ENCODE assay signal across 8 cellular contexts in genomic region chr1:147225193-147225730, GRCh38. TPM values are rescaled to one million over a fixed set of nuclear protein-coding genes. Genes with fewer than 3 reads are reported as not detected.
DNase-seq lines count a peak whose midpoint lies in the region; ATAC-seq and TF ChIP-seq lines count a peak whose summit lies in the region.

A gene with protein sequence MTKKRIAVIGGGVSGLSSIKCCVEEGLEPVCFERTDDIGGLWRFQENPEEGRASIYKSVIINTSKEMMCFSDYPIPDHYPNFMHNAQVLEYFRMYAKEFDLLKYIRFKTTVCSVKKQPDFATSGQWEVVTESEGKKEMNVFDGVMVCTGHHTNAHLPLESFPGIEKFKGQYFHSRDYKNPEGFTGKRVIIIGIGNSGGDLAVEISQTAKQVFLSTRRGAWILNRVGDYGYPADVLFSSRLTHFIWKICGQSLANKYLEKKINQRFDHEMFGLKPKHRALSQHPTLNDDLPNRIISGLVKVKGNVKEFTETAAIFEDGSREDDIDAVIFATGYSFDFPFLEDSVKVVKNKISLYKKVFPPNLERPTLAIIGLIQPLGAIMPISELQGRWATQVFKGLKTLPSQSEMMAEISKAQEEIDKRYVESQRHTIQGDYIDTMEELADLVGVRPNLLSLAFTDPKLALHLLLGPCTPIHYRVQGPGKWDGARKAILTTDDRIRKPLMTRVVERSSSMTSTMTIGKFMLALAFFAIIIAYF (minus strand): TSS chr1:147225339. CDS start chr1:147225029, 310 bp downstream.

- CTCF ChIA-PET in AG04449 (lab: Yijun Ruan, JAX): interaction anchor here (1.0 to 1.8 kb wide), 2 partner anchors 13 to 18 kb away, joined by 3 to 6 read pairs; no protein-coding TSS in a partner anchor

- H3K36me3 ChIP-seq in adrenal gland (replicated peaks in 1 of 2): no peaks in the 10 kb centered on the region
- no peaks in the 10 kb centered on the region for H3K36me3 ChIP-seq in uterus

- H3K4me1 ChIP-seq in adrenal gland (replicated peaks in 1 of 2) (peaks cover 0 to 6% of the 10 kb centered on the region in 2 donors), uterus (no peaks in the 10 kb centered on the region)

- H3K4me3 ChIP-seq in AG04449 (ENCODE audit: low read depth, low read length) (peak within 1 kb of the TSS; percentile 71), adrenal gland (peak within 1 kb of the TSS; percentile 21 to 84 (median 48)), uterus (peak within 1 kb of the TSS; percentile 49 to 55)

- peak; percentile 77 for ATAC-seq in GM18909 (IDR thresholded peaks at IDR 0.05; ENCODE audit: poor library complexity, unreplicated experiment)
- ATAC-seq in HG03521 (IDR thresholded peaks at IDR 0.05; ENCODE audit: unreplicated experiment): peak; percentile 85
- ATAC-seq in left cardiac atrium: peak; percentile 89 to 99

- 0 to 1% (median 0%) methylated on average over 10 to 17 of the region's 17 CpGs for WGBS in adrenal gland, 4 donors

- intact Hi-C loops in adrenal gland (cut with DNase I) (no loop called here), left cardiac atrium (cut with DNase I) (no loop called here), posterior cingulate gyrus (cut with DNase I) (no loop called here), uterus (cut with DNase I; ENCODE audit: low total_unique reads) (no loop called here)

- peak; percentile 14 for TF ChIP-seq CTCF in AG04449 (IDR thresholded peaks at IDR 0.05; ENCODE audit: insufficient read depth, low read length, missing control alignments)
- peak; percentile 10 to 61 (median 46) for TF ChIP-seq CTCF in adrenal gland (IDR thresholded peaks at IDR 0.05)
- peak in 3 of 4 experiments; percentile 28 to 63 (median 44) for TF ChIP-seq CTCF in uterus (IDR thresholded peaks at IDR 0.05)

- POLR2A ChIA-PET in AG04449 (lab: Yijun Ruan, JAX): no interaction called here

- no peaks in the 10 kb centered on the region for H3K9me3 ChIP-seq in adrenal gland (replicated peaks in 1 of 3)
- no peaks in the 10 kb centered on the region for H3K9me3 ChIP-seq in uterus

- H3K27me3 ChIP-seq in adrenal gland (no peaks in the 10 kb centered on the region), uterus (no peaks in the 10 kb centered on the region)

- H3K27ac ChIP-seq in adrenal gland (peak within 1 kb of the TSS in 4 of 5 donors; percentile 63 to 89 (median 78)), uterus (peak within 1 kb of the TSS; percentile 82 to 87)

- TF ChIP-seq POLR2A in adrenal gland (IDR thresholded peaks at IDR 0.05): peak; percentile 10 to 70
- peak in 1 of 2 donors; percentile 28 for TF ChIP-seq POLR2A in uterus (IDR thresholded peaks at IDR 0.05)

- no peak for DNase-seq in AG04449 (ENCODE audit: low read depth, low spot score)
- DNase-seq in SK-N-DZ (ENCODE audit: low spot score): peak; percentile 38
- DNase-seq in adrenal gland: peak; percentile 54 to 86 (median 76)
- DNase-seq in left cardiac atrium: peak; percentile 77
- peak in 9 of 10 donors; percentile 14 to 89 (median 38) for DNase-seq in posterior cingulate gyrus
- peak; percentile 80 to 84 for DNase-seq in uterus

RNA-seq across cellular contexts. Expression of the gene that starts here (rescaled TPM):
- not detected in 2 replicates for polyA plus RNA-seq in SK-N-DZ (2014; cell fraction: cytosol; rRNA removed)
- 0.13 TPM in 1 of 2 replicates, not detected in the other for polyA plus RNA-seq in SK-N-DZ (2014; cell fraction: nucleus; rRNA removed)
- total RNA-seq in adrenal gland: 10 to 100 TPM in 6 of 8 donors, 1 to 10 TPM in 2; 6.0 to 28.4 (median 10.9) TPM
- 1 to 10 TPM; 4.6 to 7.3 (median 4.8) TPM for polyA plus RNA-seq in adrenal gland
- total RNA-seq in left cardiac atrium: 1 to 10 TPM; 1.4 to 1.6 TPM
- 1 to 10 TPM; 2.1 to 3.9 (median 3.8) TPM for total RNA-seq in uterus
